1 cellular context compared by ENCODE assay signal in genomic region chr17:56167491-56167890, GRCh38.
TF ChIP-seq lines count a peak whose summit lies in the region.

No MANE protein-coding gene starts in this region.

TF ChIP-seq in WTC11, 78 proteins besides CTCF, POLR2A, EP300 and RAD21 (continued from another document):
- no peak for TF ChIP-seq AFF4 (CRISPR knock-in tag; IDR thresholded peaks at IDR 0.05; ENCODE audit: borderline replicate concordance)
- no peak for TF ChIP-seq SMAD3 (CRISPR knock-in tag; IDR thresholded peaks at IDR 0.05; ENCODE audit: borderline replicate concordance)
- TF ChIP-seq CREM (CRISPR knock-in tag; IDR thresholded peaks at IDR 0.05): no peak
- no peak for TF ChIP-seq ZNF425 (CRISPR knock-in tag; conservative IDR thresholded peaks at IDR 0.05)
- no peak for TF ChIP-seq ZNF512 (CRISPR knock-in tag; IDR thresholded peaks at IDR 0.05; ENCODE audit: borderline replicate concordance)
